Comparison of ENCODE assay signal across 24 cellular contexts in genomic region chr10:87578160-87578559, GRCh38.
DNase-seq lines count a peak whose midpoint lies in the region; ATAC-seq, FAIRE-seq and TF ChIP-seq lines count a peak whose summit lies in the region.
"Had no signal": no experiment of that assay in that cellular context is flagged by ENCODE, and none has a peak within 500 bp of the region (broad histone marks: within the 10 kb centered on the region; RNA-seq: fewer than 3 reads in every experiment).

No MANE protein-coding gene starts in this region.

- H4K20me1 ChIP-seq in HepG2 (ENCODE audit: insufficient read depth, low read length), result no peaks in the 10 kb centered on the region
- H4K20me1 ChIP-seq: BLaER1 treated with 17β-estradiol and CSF1 and Interleukin-3, amounts not matched to agents 10 nM and 100 nM had no signal

- BruUV-seq in HepG2 (replicated peaks; lab: Mats Ljungman, UMichigan), result no TSS peak

- H3K4me3 ChIP-seq in HepG2 (replicated peaks in 1 of 3; ENCODE audit: insufficient read depth in 1 of 3, low read depth in 2 of 3, low read length in 3 of 3) (no peak overlapping the region; a peak in 1 of 6 replicates), spleen (no peak overlapping the region)
- H3K4me3 ChIP-seq: BLaER1 treated with 17β-estradiol and CSF1 and Interleukin-3, amounts not matched to agents 10 nM and 100 nM; SJSA1 had no signal

- in situ Hi-C loops in HepG2 (cut with HindIII; ENCODE audit: extremely low pct_ligation_motif_present, low pct_unique_long_range_greater_than_20kb), result no loop called here

- CTCF ChIA-PET in HepG2 (lab: Yijun Ruan, JAX; ENCODE audit: low intra/inter-chr PET ratio, low total read pairs), result no interaction called here

- H3K9me3 ChIP-seq in HepG2 (ENCODE audit: low read length) (no peaks in the 10 kb centered on the region), spleen (no peaks in the 10 kb centered on the region)
- H3K9me3 ChIP-seq: BLaER1 treated with 17β-estradiol and CSF1 and Interleukin-3, amounts not matched to agents 10 nM and 100 nM; Caco-2; SJSA1 had no signal

- no peak for TF ChIP-seq POLR2A in HepG2 (IDR thresholded peaks at IDR 0.05; ENCODE audit: insufficient read depth in 1 of 2, low read depth in 2 of 2, low read length in 2 of 2)
- TF ChIP-seq POLR2A in spleen (IDR thresholded peaks at IDR 0.05), result no peak

- intact Hi-C loops in HepG2 (cut with micrococcal nuclease; ENCODE audit: unreplicated experiment) (no loop called here), sciatic nerve (cut with DNase I) (no loop called here), spleen (cut with DNase I; ENCODE audit: low total_unique reads) (no loop called here)

- WGBS in HepG2 (ENCODE audit: low lambda C conversion rate), result 75% methylated on average over 2 of the region's 3 CpGs
- 91 to 96% (median 92%) methylated on average over 3 of the region's 3 CpGs for WGBS in spleen, 5 donors

- POLR2A ChIA-PET in HepG2 (lab: Yijun Ruan, JAX), result no interaction called here

- TF ChIP-seq CTCF in HepG2 (CRISPR knock-in tag; IDR thresholded peaks at IDR 0.05), result no peak
- TF ChIP-seq CTCF in spleen (IDR thresholded peaks at IDR 0.05 in 8 of 11, conservative IDR thresholded peaks at IDR 0.05 in 3 of 11), result no peak

- no peaks in the 10 kb centered on the region for H3K27me3 ChIP-seq in HepG2 (ENCODE audit: control insufficient read depth in 1 of 2, insufficient read depth in 2 of 2, low read length in 2 of 2)
- peaks cover 0 to 4% (median 0%) of the 10 kb centered on the region in 7 donors for H3K27me3 ChIP-seq in spleen (replicated peaks in 1 of 7)
- H3K27me3 ChIP-seq: BLaER1 treated with 17β-estradiol and CSF1 and Interleukin-3, amounts not matched to agents 10 nM and 100 nM; SJSA1 had no signal

- TF ChIP-seq EP300 in HepG2 (IDR thresholded peaks at IDR 0.05; ENCODE audit: low read depth in 2 of 2, low read length in 2 of 2), result no peak
- no peak for TF ChIP-seq EP300 in HepG2 (CRISPR knock-in tag; IDR thresholded peaks at IDR 0.05; ENCODE audit: borderline replicate concordance)

- H3K9ac ChIP-seq in HepG2 (ENCODE audit: insufficient read depth, low read depth, low read length), result no peak overlapping the region
- H3K9ac ChIP-seq: BLaER1 treated with 17β-estradiol and CSF1 and Interleukin-3, amounts not matched to agents 10 nM and 100 nM had no signal

- H3K36me3 ChIP-seq in HepG2 (replicated peaks in 1 of 2; ENCODE audit: control insufficient read depth in 1 of 2, insufficient read depth in 2 of 2, low read length in 2 of 2) (no peaks in the 10 kb centered on the region), spleen (no peaks in the 10 kb centered on the region)
- H3K36me3 ChIP-seq: BLaER1 treated with 17β-estradiol and CSF1 and Interleukin-3, amounts not matched to agents 10 nM and 100 nM; SJSA1 had no signal

- peak; percentile 7 for DNase-seq in RPMI7951 (ENCODE audit: low read depth)
- DNase-seq in HepG2 (ENCODE audit: low spot score), result no peak
- no peak for DNase-seq in sciatic nerve (ENCODE audit: low spot score)
- DNase-seq in NCI-H510A treated with DMSO at 0.1 percent for 48 hours (lab: John Stamatoyannopoulos, UW), result no peak
- DNase-seq in spleen, result no peak
- no peak for DNase-seq in NCI-H446 (lab: John Stamatoyannopoulos, UW)
- DNase-seq in activated CD4-positive, CD25-positive, alpha-beta regulatory T cell treated with anti-CD3 and anti-CD28 coated beads, Interleukin-2, amount 50 U/mL, for 72 hours, result no peak
- DNase-seq: Caco-2; CD4-positive, alpha-beta memory T cell; DMS 273 treated with DMSO at 0.1 percent for 48 hours; DMS79 treated with DMSO at 0.1 percent for 48 hours; HCEC 1CT; KBM-7; NCI-H1092; NCI-H1436 treated with DMSO at 0.1 percent for 48 hours; NCI-H1930; NCI-H226; NCI-H524 treated with DMSO at 0.1 percent for 48 hours; NCI-H82 had no signal

- FAIRE-seq in HepG2 (lab: Jason Lieb, UNC), result no peak
- FAIRE-seq: RCC 7860 had no signal

- ATAC-seq in HepG2 (peak; percentile 75), sciatic nerve (peak; percentile 13)
- ATAC-seq: Right ventricle myocardium inferior had no signal

- no peak for TF ChIP-seq RAD21 in HepG2 (CRISPR knock-in tag; IDR thresholded peaks at IDR 0.05)

- no peak overlapping the region for H2AFZ ChIP-seq in HepG2 (ENCODE audit: low read length)

- H3K79me2 ChIP-seq in HepG2 (ENCODE audit: insufficient read depth, low read length), result no peaks in the 10 kb centered on the region

- H3K4me2 ChIP-seq in HepG2 (ENCODE audit: low read depth, low read length), result peak overlapping the region; percentile 71
- H3K4me2 ChIP-seq: BLaER1 treated with 17β-estradiol and CSF1 and Interleukin-3, amounts not matched to agents 10 nM and 100 nM had no signal

- H3K27ac ChIP-seq in HepG2 (ENCODE audit: extremely low read length, insufficient read depth, low read length) (no peak overlapping the region), spleen (no peak overlapping the region)
- H3K27ac ChIP-seq: BLaER1 treated with 17β-estradiol and CSF1 and Interleukin-3, amounts not matched to agents 10 nM and 100 nM; HL-60; SJSA1 had no signal

- H3K4me1 ChIP-seq in HepG2 (ENCODE audit: insufficient read depth, low read length) (peaks cover 17% of the 10 kb centered on the region), spleen (no peaks in the 10 kb centered on the region)
- H3K4me1 ChIP-seq: BLaER1 treated with 17β-estradiol and CSF1 and Interleukin-3, amounts not matched to agents 10 nM and 100 nM had no signal

TF ChIP-seq in HepG2, 621 proteins besides CTCF, POLR2A, EP300 and RAD21:
- no peak for TF ChIP-seq ZNF431 (CRISPR knock-in tag; IDR thresholded peaks at IDR 0.05; ENCODE audit: borderline replicate concordance, low read depth)
- no peak for TF ChIP-seq GTF3A (CRISPR knock-in tag; conservative IDR thresholded peaks at IDR 0.05)
- no peak for TF ChIP-seq ZSCAN9 (CRISPR knock-in tag; IDR thresholded peaks at IDR 0.05; ENCODE audit: borderline replicate concordance)
- TF ChIP-seq ZNF749 (CRISPR knock-in tag; IDR thresholded peaks at IDR 0.05; ENCODE audit: borderline replicate concordance), result no peak
- TF ChIP-seq HMGA1 (CRISPR knock-in tag; conservative IDR thresholded peaks at IDR 0.05), result no peak
- no peak for TF ChIP-seq PHB2 (IDR thresholded peaks at IDR 0.05; ENCODE audit: partially characterized antibody)
